10 cellular contexts compared by ENCODE assay signal in genomic region chr12:52087961-52088820, GRCh38.
A peak's percentile ranks its signal among the peaks of the same experiment; 100 is the strongest.
DNase-seq lines count a peak whose midpoint lies in the region; ATAC-seq, FAIRE-seq and TF ChIP-seq lines count a peak whose summit lies in the region.
"Had no signal": no experiment of that assay in that cellular context is flagged by ENCODE, and none has a peak within 500 bp of the region (broad histone marks: within the 10 kb centered on the region; RNA-seq: fewer than 3 reads in every experiment).

No MANE protein-coding gene starts in this region.

- no peaks in the 10 kb centered on the region for H3F3A ChIP-seq in DOHH2 (ENCODE audit: control insufficient read depth, insufficient read depth)

- peak; percentile 71 for FAIRE-seq in GM19239 (lab: Jason Lieb, UNC)

- no peaks in the 10 kb centered on the region for H3K36me3 ChIP-seq in DOHH2 (ENCODE audit: control insufficient read depth, low read length)

- H3K4me3 ChIP-seq in DOHH2 (ENCODE audit: low read length) = peak overlapping the region; percentile 36
- H3K4me3 ChIP-seq: dorsolateral prefrontal cortex had no signal

- no peak for TF ChIP-seq CTCF in DOHH2 (IDR thresholded peaks at IDR 0.05; ENCODE audit: low read depth, low read length, poor library complexity, severe bottlenecking)

- peak; percentile 63 for ATAC-seq in HG03460 (IDR thresholded peaks at IDR 0.05; ENCODE audit: unreplicated experiment)
- ATAC-seq in HG03025 (IDR thresholded peaks at IDR 0.05; ENCODE audit: low FRiP score, unreplicated experiment) = no peak

- no peaks in the 10 kb centered on the region; the same call in 1 of the 2 replicates for H4K20me1 ChIP-seq in DOHH2 (ENCODE audit: control insufficient read depth, insufficient read depth, low read depth, low read length)

- peak; percentile 74 for DNase-seq in GM19239 (ENCODE audit: insufficient read length, low spot score)
- DNase-seq in iPS-NIHi7 (ENCODE audit: extremely low spot score) = peak; percentile 9
- DNase-seq in RPMI8226 = no peak
- DNase-seq in MV-4-11 (lab: John Stamatoyannopoulos, UW) = no peak
- no peak for DNase-seq in cerebellar cortex (ENCODE audit: low spot score)
- DNase-seq: NCI-H1105 had no signal

- no peaks in the 10 kb centered on the region for H3K9me3 ChIP-seq in DOHH2 (ENCODE audit: control insufficient read depth, insufficient read depth, low read length)

- H3K79me2 ChIP-seq in DOHH2 (ENCODE audit: control insufficient read depth, low read length) = no peaks in the 10 kb centered on the region

- H3K4me1 ChIP-seq in DOHH2 (ENCODE audit: control insufficient read depth, low read length) = peaks cover 30% of the 10 kb centered on the region

- peaks cover 24% of the 10 kb centered on the region for H3K27me3 ChIP-seq in DOHH2 (ENCODE audit: control insufficient read depth, low read length)

- H3K9me2 ChIP-seq in DOHH2 (replicated peaks; ENCODE audit: control insufficient read depth, low read length) = no peaks in the 10 kb centered on the region

- H3K4me2 ChIP-seq in DOHH2 (ENCODE audit: low read length) = peak overlapping the region; percentile 65

- H3K27ac ChIP-seq in DOHH2 (ENCODE audit: low read depth, low read length) = no peak overlapping the region

Comparison
In these comparisons a context has a peak if more than half of its experiments do, and no peak if none do; other contexts are left out.
1. DNase-seq: peak in GM19239 (single experiment) and iPS-NIHi7 (single experiment); none in RPMI8226 (single experiment), MV-4-11 (single experiment) and cerebellar cortex (single experiment).